Comparison of ENCODE assay signal across 15 cellular contexts in the genomic region with DNA sequence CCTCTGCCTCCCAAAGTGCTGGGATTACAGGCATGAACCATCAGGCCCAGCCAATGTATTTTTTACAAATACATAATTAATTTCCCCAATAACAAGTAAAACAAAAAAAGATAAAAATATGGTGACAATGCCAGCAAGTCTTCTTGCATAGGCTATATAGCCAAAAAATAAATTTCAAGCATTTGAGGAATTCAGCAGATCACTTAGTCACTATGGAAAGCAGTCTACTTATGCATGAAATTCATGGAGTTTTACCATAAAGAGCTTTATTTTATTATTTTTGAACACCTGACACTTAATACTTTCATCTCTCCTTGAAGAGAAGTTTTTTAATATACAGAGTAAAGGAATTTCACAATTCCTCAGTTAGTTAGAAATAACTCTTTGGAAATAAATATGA. TPM values are rescaled to one million over a fixed set of nuclear protein-coding genes. Genes with fewer than 3 reads are reported as not detected.
DNase-seq lines count a peak whose midpoint lies in the region; ATAC-seq and TF ChIP-seq lines count a peak whose summit lies in the region.
"Had no signal": no experiment of that assay in that cellular context is flagged by ENCODE, and none has a peak within 500 bp of the region (broad histone marks: within the 10 kb centered on the region; RNA-seq: fewer than 3 reads in every experiment).

No MANE protein-coding gene starts in this region.

- H3K4me1 ChIP-seq in SK-N-SH (ENCODE audit: control insufficient read depth in 1 of 2, insufficient read depth in 2 of 2, low read depth in 1 of 2, low read length in 1 of 2) (peaks cover 15 to 24% of the 10 kb centered on the region in 2 experiments; a peak in 2 of 4 replicates), osteoblast (ENCODE audit: insufficient read depth, low read length) (peaks cover 32% of the 10 kb centered on the region), ovary (ENCODE audit: insufficient read depth) (no peaks in the 10 kb centered on the region)

- DNase-seq in EL: peak; percentile 36
- no peak for DNase-seq in SK-N-SH
- DNase-seq in cardiac fibroblast (ENCODE audit: low read depth in 2 of 2): peak; percentile 4 to 37
- DNase-seq in osteoblast (ENCODE audit: insufficient read length, low spot score, missing footprints): no peak
- DNase-seq in stimulated activated naive CD4-positive, alpha-beta T cell treated with Interleukin-2 at 50 U/mL for 16 hours (lab: John Stamatoyannopoulos, UW): no peak
- DNase-seq in NCI-H526 treated with DMSO at 0.1 percent for 48 hours (lab: John Stamatoyannopoulos, UW): no peak
- DNase-seq in ovary: no peak
- DNase-seq: CD8-positive, alpha-beta memory T cell; H9; NCI-H1092 treated with DMSO at 0.1 percent for 48 hours; NCI-H82; SHP77 treated with DMSO at 0.1 percent for 48 hours had no signal

- H3K9me3 ChIP-seq in SK-N-SH (no peaks in the 10 kb centered on the region), osteoblast (ENCODE audit: low read depth, low read length) (no peaks in the 10 kb centered on the region), ovary (no peaks in the 10 kb centered on the region)
- H3K9me3 ChIP-seq: A549; BLaER1 treated with 17β-estradiol and CSF1 and Interleukin-3, amounts not matched to agents 10 nM and 100 nM had no signal

- H3K79me2 ChIP-seq in SK-N-SH (ENCODE audit: insufficient read depth): peaks cover 6% of the 10 kb centered on the region; the same call in 1 of the 2 replicates
- H3K79me2 ChIP-seq in osteoblast (ENCODE audit: insufficient read depth, low read length): no peaks in the 10 kb centered on the region

- peaks cover 34% of the 10 kb centered on the region for H3F3A ChIP-seq in SK-N-SH (replicated peaks; ENCODE audit: insufficient read depth)

- no peak for ATAC-seq in HG02981 (IDR thresholded peaks at IDR 0.05; ENCODE audit: unreplicated experiment)
- ATAC-seq: A549 had no signal

- CTCF ChIA-PET in SK-N-SH (lab: Yijun Ruan, JAX): interaction anchor here (1.3 to 1.4 kb wide), 2 partner anchors 9 to 30 kb away, joined by 4 to 6 read pairs; no protein-coding TSS in a partner anchor

- intact Hi-C loops in ovary (cut with DNase I): no loop called here

- H3K36me3 ChIP-seq in SK-N-SH (replicated peaks in 1 of 2; ENCODE audit: control insufficient read depth in 1 of 2, insufficient read depth in 2 of 2, low read length in 1 of 2) (peaks cover 6 to 25% of the 10 kb centered on the region in 2 experiments), osteoblast (ENCODE audit: insufficient read depth, low read length) (peaks cover 3% of the 10 kb centered on the region), ovary (no peaks in the 10 kb centered on the region)

- H3K27ac ChIP-seq in SK-N-SH (ENCODE audit: low read depth in 2 of 2, low read length in 1 of 2) (peak overlapping the region in 1 of 2 experiments; percentile 83; a peak in 2 of 4 replicates), osteoblast (ENCODE audit: low read depth, low read length) (peak overlapping the region; percentile 8), ovary (no peak overlapping the region)
- H3K27ac ChIP-seq: A549; BLaER1 treated with 17β-estradiol and CSF1 and Interleukin-3, amounts not matched to agents 10 nM and 100 nM had no signal

- H3K4me3 ChIP-seq in SK-N-SH (ENCODE audit: low read depth in 2 of 2, low read length in 1 of 2) (no peak overlapping the region), cardiac fibroblast (replicated peaks in 1 of 2; ENCODE audit: low read depth in 2 of 2, low read length in 2 of 2) (no peak overlapping the region), osteoblast (ENCODE audit: insufficient read depth, low read length) (no peak overlapping the region), ovary (no peak overlapping the region)
- H3K4me3 ChIP-seq: A549; BLaER1 treated with 17β-estradiol and CSF1 and Interleukin-3, amounts not matched to agents 10 nM and 100 nM had no signal

- no peaks in the 10 kb centered on the region for H4K20me1 ChIP-seq in SK-N-SH (ENCODE audit: insufficient read depth)
- H4K20me1 ChIP-seq in osteoblast (ENCODE audit: insufficient read depth, low read length): no peaks in the 10 kb centered on the region
- H4K20me1 ChIP-seq: BLaER1 treated with 17β-estradiol and CSF1 and Interleukin-3, amounts not matched to agents 10 nM and 100 nM had no signal

- H2AFZ ChIP-seq in SK-N-SH (ENCODE audit: low read depth) (no peak overlapping the region), osteoblast (ENCODE audit: low read length) (no peak overlapping the region)

- H3K9me2 ChIP-seq in SK-N-SH: no peaks in the 10 kb centered on the region

- TF ChIP-seq POLR2A in ovary (IDR thresholded peaks at IDR 0.05): no peak

- TF ChIP-seq EP300 in SK-N-SH (IDR thresholded peaks at IDR 0.05; ENCODE audit: borderline replicate concordance in 1 of 2, low read depth in 1 of 2, low read length in 1 of 2): peak in 1 of 2 experiments; percentile 9; a peak in 1 of 4 replicates
- TF ChIP-seq EP300 in ovary (IDR thresholded peaks at IDR 0.05): no peak

- TF ChIP-seq CTCF in SK-N-SH (IDR thresholded peaks at IDR 0.05) (no peak), cardiac fibroblast (IDR thresholded peaks at IDR 0.05; ENCODE audit: low read depth, low read length) (no peak), osteoblast (IDR thresholded peaks at IDR 0.05; ENCODE audit: extremely low read depth, low read depth, low read length) (no peak), ovary (IDR thresholded peaks at IDR 0.05) (no peak)

- no peaks in the 10 kb centered on the region for H3K27me3 ChIP-seq in SK-N-SH (ENCODE audit: insufficient read depth)
- H3K27me3 ChIP-seq in osteoblast (ENCODE audit: insufficient read depth, low read length): no peaks in the 10 kb centered on the region
- no peaks in the 10 kb centered on the region for H3K27me3 ChIP-seq in ovary
- H3K27me3 ChIP-seq: BLaER1 treated with 17β-estradiol and CSF1 and Interleukin-3, amounts not matched to agents 10 nM and 100 nM had no signal

- TF ChIP-seq RAD21 in SK-N-SH (IDR thresholded peaks at IDR 0.05; ENCODE audit: low read length): no peak

- H3K4me2 ChIP-seq in SK-N-SH (no peak overlapping the region), osteoblast (ENCODE audit: insufficient read depth, low read length) (no peak overlapping the region)
- H3K4me2 ChIP-seq: A549; BLaER1 treated with 17β-estradiol and CSF1 and Interleukin-3, amounts not matched to agents 10 nM and 100 nM had no signal

- no peak overlapping the region for H3K9ac ChIP-seq in SK-N-SH
- H3K9ac ChIP-seq: BLaER1 treated with 17β-estradiol and CSF1 and Interleukin-3, amounts not matched to agents 10 nM and 100 nM had no signal

- POLR2A ChIA-PET in SK-N-SH (lab: Yijun Ruan, JAX): no interaction called here

TF ChIP-seq in SK-N-SH, 30 proteins besides CTCF, POLR2A, EP300 and RAD21:
- TF ChIP-seq TAF1 (IDR thresholded peaks at IDR 0.05; ENCODE audit: borderline replicate concordance, low read depth, low read length) (no peak), NRF1 (IDR thresholded peaks at IDR 0.05; ENCODE audit: low read depth, low read length) (no peak), YY1 (IDR thresholded peaks at IDR 0.05; ENCODE audit: low read depth) (peak; percentile 20; the same call in 1 of the 2 replicates)

RNA-seq across cellular contexts. Expression of a gene that starts 56.4 kb away (rescaled TPM):
- polyA plus RNA-seq in SK-N-SH (2012; rRNA removed) (2.0 and 2.2 TPM in 2 replicates), ovary (under 1 TPM; 0.67 to 0.83 TPM)
- polyA plus RNA-seq in SK-N-SH (2012; cell fraction: cytosol; rRNA removed): 2.5 TPM in 2 replicates
- 1.9 and 4.7 TPM in 2 replicates for polyA plus RNA-seq in SK-N-SH (2012; cell fraction: nucleus; rRNA removed)
- total RNA-seq in osteoblast (5.9 and 6.2 TPM in 2 replicates), ovary (1 to 10 TPM in 5 of 7 donors, under 1 TPM in 2; 0.11 to 2.3 (median 1.3) TPM)

Comparison
In these comparisons a context has a peak if more than half of its experiments do, and no peak if none do; other contexts are left out.
1. DNase-seq: peak in EL (single experiment) and cardiac fibroblast (2 of 2); none in SK-N-SH (single experiment), osteoblast (single experiment), stimulated activated naive CD4-positive, alpha-beta T cell treated with Interleukin-2 at 50 U/mL for 16 hours (single experiment), NCI-H526 treated with DMSO at 0.1 percent for 48 hours (single experiment) and ovary (0 of 5).